In the genomic region with DNA sequence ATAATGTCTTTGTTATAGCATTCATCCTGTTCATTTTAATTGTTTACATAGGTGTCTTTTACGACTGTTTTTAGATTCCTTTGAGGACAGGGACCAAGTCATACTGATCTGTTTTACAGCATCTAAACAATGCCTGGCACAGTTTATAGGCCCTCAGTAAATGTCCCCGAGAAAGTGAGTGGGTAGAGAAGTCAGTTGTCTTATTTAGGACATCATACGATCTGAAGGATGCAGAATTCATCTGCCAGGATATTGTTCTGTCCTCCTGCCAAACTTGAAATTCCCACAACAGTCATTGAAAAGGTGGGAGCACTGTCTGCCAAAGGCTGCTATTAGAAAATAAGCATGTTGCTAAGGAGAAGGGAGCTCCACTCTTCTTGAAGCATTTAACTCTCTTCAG, we compare ENCODE assay signal across 19 cellular contexts.
"Had no signal": no experiment of that assay in that cellular context is flagged by ENCODE, and none has a peak within 500 bp of the region (broad histone marks: within the 10 kb centered on the region; RNA-seq: fewer than 3 reads in every experiment).

No MANE protein-coding gene starts in this region.

- FAIRE-seq: islet of Langerhans, pancreas had no signal

- H3K4me1 ChIP-seq: left lung, neural progenitor cell, pancreas had no signal

- H3K4me1 Mint-ChIP-seq: activated naive CD8-positive, alpha-beta T cell treated with anti-CD3 and anti-CD28 coated beads for 36 hours had no signal

- H2AFZ ChIP-seq: neural progenitor cell had no signal

- H3K27ac Mint-ChIP-seq: activated naive CD8-positive, alpha-beta T cell treated with anti-CD3 and anti-CD28 coated beads for 36 hours; stimulated activated memory B cell treated with anti-CD40 and anti-IgM and Interleukin-4, amounts not matched to agents 10 μg/mL and 1 μg/mL and 100 μg/mL, for 72 hours; T-helper 2 cell treated with Interferon-gamma antibody and Interleukin-4, amounts not matched to agents 5 μg/mL and 100 μg/mL, for 36 hours had no signal

- H3K27me3 ChIP-seq: esophagus squamous epithelium, foreskin keratinocyte, heart left ventricle, left lung, neural progenitor cell, pancreas, right atrium auricular region, spleen, tibial nerve had no signal

- H3K27me3 Mint-ChIP-seq: activated naive CD8-positive, alpha-beta T cell treated with anti-CD3 and anti-CD28 coated beads for 36 hours; stimulated activated memory B cell treated with anti-CD40 and anti-IgM and Interleukin-4, amounts not matched to agents 10 μg/mL and 1 μg/mL and 100 μg/mL, for 72 hours had no signal

- ATAC-seq: activated CD4-positive, CD25-positive, alpha-beta regulatory T cell treated with anti-CD3 and anti-CD28 coated beads, Interleukin-2, amount 50 U/mL, for 24 hours; foreskin keratinocyte; left lung; pancreas; stimulated activated memory B cell treated with anti-CD40 and anti-IgM and Interleukin-4, amounts not matched to agents 10 μg/mL and 1 μg/mL and 100 μg/mL, for 72 hours had no signal

- H3K4me3 Mint-ChIP-seq: activated naive CD8-positive, alpha-beta T cell treated with anti-CD3 and anti-CD28 coated beads for 36 hours; neural progenitor cell; stimulated activated memory B cell treated with anti-CD40 and anti-IgM and Interleukin-4, amounts not matched to agents 10 μg/mL and 1 μg/mL and 100 μg/mL, for 72 hours; T-helper 2 cell treated with Interferon-gamma antibody and Interleukin-4, amounts not matched to agents 5 μg/mL and 100 μg/mL, for 36 hours had no signal

- H3K36me3 ChIP-seq: neural progenitor cell had no signal

- DNase-seq: activated effector memory CD4-positive, alpha-beta T cell treated with Interleukin-2 at 50 U/mL for 16 hours; activated naive CD8-positive, alpha-beta T cell treated with anti-CD3 and anti-CD28 coated beads for 36 hours; activated T-cell treated with anti-CD3 and anti-CD28 coated beads, Interleukin-2, amount 50 U/mL, for 1 hour; anterior cingulate cortex; esophagus squamous epithelium; foreskin keratinocyte; heart left ventricle; left lung; pancreas; spleen; stimulated activated CD4-positive, alpha-beta T cell treated with anti-CD3 and anti-CD28 coated beads, Interleukin-1b, Interleukin-23, amount 100 ng/mL, for 48 hours; SW 1271 had no signal

- H3K4me3 ChIP-seq: esophagus squamous epithelium, heart left ventricle, left lung, neural progenitor cell, pancreas, right atrium auricular region, spleen, tibial nerve had no signal

- H3K36me3 Mint-ChIP-seq: activated naive CD8-positive, alpha-beta T cell treated with anti-CD3 and anti-CD28 coated beads for 36 hours had no signal

- H3K9me3 ChIP-seq: esophagus squamous epithelium, heart left ventricle, left lung, pancreas, right atrium auricular region, spleen, tibial nerve had no signal

- H3K4me2 ChIP-seq: neural progenitor cell had no signal

- H3K9me3 Mint-ChIP-seq: activated naive CD8-positive, alpha-beta T cell treated with anti-CD3 and anti-CD28 coated beads for 36 hours; neural progenitor cell; stimulated activated memory B cell treated with anti-CD40 and anti-IgM and Interleukin-4, amounts not matched to agents 10 μg/mL and 1 μg/mL and 100 μg/mL, for 72 hours; T-helper 2 cell treated with Interferon-gamma antibody and Interleukin-4, amounts not matched to agents 5 μg/mL and 100 μg/mL, for 36 hours had no signal

- H3K27ac ChIP-seq: esophagus squamous epithelium, foreskin keratinocyte, heart left ventricle, left lung, neural progenitor cell, pancreas, right atrium auricular region, spleen had no signal

- H3K9ac ChIP-seq: neural progenitor cell had no signal
